In genomic region chr1:57945045-57945444, GRCh38 we compare ENCODE assay signal across 7 cellular contexts.
"Had no signal": no experiment of that assay in that cellular context is flagged by ENCODE, and none has a peak within 500 bp of the region (broad histone marks: within the 10 kb centered on the region; RNA-seq: fewer than 3 reads in every experiment).

No MANE protein-coding gene starts in this region.

- H3K4me3 ChIP-seq: K562 had no signal

- DNase-seq: IMR-90, KBM-7, KG1 had no signal

- H3K4me1 Mint-ChIP-seq: IgD-negative memory B cell had no signal

- ATAC-seq: K562 had no signal

- FAIRE-seq: HTR-8/SVneo, K562 had no signal

- H3K27ac ChIP-seq: HL-60 had no signal

- H3K4me3 Mint-ChIP-seq: IgD-negative memory B cell had no signal

- H3K27ac Mint-ChIP-seq: IgD-negative memory B cell had no signal

- H3K36me3 Mint-ChIP-seq: IgD-negative memory B cell had no signal
